In the genomic region with DNA sequence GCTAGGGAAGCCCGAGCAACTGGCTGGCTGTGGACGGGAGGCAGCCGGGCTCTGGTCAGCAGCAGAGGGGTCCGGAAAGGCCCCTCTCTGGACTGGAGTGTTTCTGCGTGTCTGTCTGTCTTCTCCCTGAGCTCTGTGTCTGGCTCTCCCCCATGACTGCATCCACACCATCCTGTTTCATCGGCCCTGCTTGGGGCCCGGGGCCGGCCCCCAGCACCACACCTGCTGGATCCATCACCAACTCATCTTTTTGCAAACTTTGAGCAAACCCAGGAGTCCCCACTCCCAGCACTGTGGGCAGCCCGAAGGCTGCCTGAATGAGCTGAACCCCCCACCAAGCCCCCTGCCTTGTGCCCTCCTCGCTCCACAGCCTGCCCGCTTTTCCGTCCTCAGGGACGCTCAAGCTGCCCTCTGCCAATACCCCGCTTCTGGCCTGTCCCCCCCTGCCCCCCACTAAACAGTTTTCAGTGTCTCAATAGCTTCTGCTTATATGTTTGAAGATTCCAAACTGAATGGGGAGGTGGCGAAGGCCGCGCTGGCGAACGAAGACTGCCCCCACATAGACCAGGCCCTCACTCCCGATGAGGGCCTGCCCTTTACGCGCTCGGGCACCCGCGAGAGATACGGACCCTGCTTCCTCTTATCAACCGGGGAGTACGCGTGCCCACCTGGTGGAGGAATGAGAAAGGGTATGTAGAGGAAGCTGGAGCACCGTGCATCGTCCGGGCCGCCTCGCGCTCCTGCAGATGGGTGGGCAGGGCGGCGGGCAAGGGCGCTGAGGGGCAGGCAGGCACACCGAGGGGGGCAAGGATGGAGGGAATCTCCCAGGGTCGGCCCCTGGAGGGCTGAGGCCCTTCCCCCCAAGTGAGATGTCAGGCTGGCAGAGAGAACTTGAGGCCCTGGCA, we compare ENCODE assay signal across 33 cellular contexts. TPM values are rescaled to one million over a fixed set of nuclear protein-coding genes. Genes with fewer than 3 reads are reported as not detected.
"Had no signal": no experiment of that assay in that cellular context is flagged by ENCODE, and none has a peak within 500 bp of the region (broad histone marks: within the 10 kb centered on the region; RNA-seq: fewer than 3 reads in every experiment).

No MANE protein-coding gene starts in this region.

- H3K27ac ChIP-seq: heart right ventricle, hepatocyte, lower lobe of right lung, neural progenitor cell, ovary, prostate gland, stomach, testis, thyroid gland, transverse colon, upper lobe of right lung had no signal

- H3K36me3 ChIP-seq: heart right ventricle, lower lobe of right lung, neural progenitor cell, ovary, prostate gland, stomach, thyroid gland, transverse colon, upper lobe of right lung had no signal

- H3K4me1 Mint-ChIP-seq: mesothelial cell of epicardium, natural killer cell had no signal

- H3K27me3 Mint-ChIP-seq: naive B cell; stimulated activated naive B cell treated with anti-CD40 and anti-IgM and Interleukin-4, amounts not matched to agents 10 μg/mL and 1 μg/mL and 100 μg/mL, for 72 hours had no signal

- H3K9me3 ChIP-seq: heart right ventricle, lower lobe of right lung, ovary, prostate gland, stomach, testis, thyroid gland, transverse colon, upper lobe of right lung had no signal

- DNase-seq: heart right ventricle; islet precursor cell; kidney glomerular epithelial cell; left cardiac atrium; left ventricle myocardium superior; lower lobe of right lung; mammary epithelial cell; mesenchymal stem cell; naive B cell; natural killer cell; nephron progenitor cell; retina; right cardiac atrium; stimulated activated CD4-positive, alpha-beta T cell treated with anti-CD3 and anti-CD28 coated beads, Interleukin-12 subunit alpha, Interleukin-12 subunit beta, amount 100 ng/mL, for 4 hours; stimulated activated CD4-positive, alpha-beta T cell treated with anti-CD3 and anti-CD28 coated beads, Interleukin-15, amount 100 ng/mL, for 24 hours; stimulated activated CD4-positive, alpha-beta T cell treated with anti-CD3 and anti-CD28 coated beads, Interleukin-2, amount 100 ng/mL, for 24 hours; stimulated activated CD4-positive, alpha-beta T cell treated with anti-CD3 and anti-CD28 coated beads, Interleukin-4, amount 100 ng/mL, for 1 hour; stimulated activated naive B cell treated with anti-CD40 and anti-IgM and Interleukin-4, amounts not matched to agents 10 μg/mL and 1 μg/mL and 100 μg/mL, for 72 hours; stimulated activated naive CD8-positive, alpha-beta T cell treated with anti-CD3 and anti-CD28 coated beads, Interleukin-15, Interleukin-2, amounts not matched to agents 100 U/mL and 50 U/mL, for 24 hours; stomach; testis; thyroid gland; transverse colon; upper lobe of right lung had no signal

- H3K4me1 ChIP-seq: heart right ventricle, lower lobe of right lung, prostate gland, stomach, testis, thyroid gland, transverse colon, upper lobe of right lung had no signal

- H3K4me3 Mint-ChIP-seq: mesothelial cell of epicardium; naive B cell; natural killer cell; nephron progenitor cell; neural progenitor cell; stimulated activated naive B cell treated with anti-CD40 and anti-IgM and Interleukin-4, amounts not matched to agents 10 μg/mL and 1 μg/mL and 100 μg/mL, for 72 hours had no signal

- H3K36me3 Mint-ChIP-seq: mesothelial cell of epicardium; naive B cell; natural killer cell; stimulated activated naive B cell treated with anti-CD40 and anti-IgM and Interleukin-4, amounts not matched to agents 10 μg/mL and 1 μg/mL and 100 μg/mL, for 72 hours had no signal

- ATAC-seq: heart right ventricle; left cardiac atrium; left lobe of liver; left ventricle myocardium superior; lower lobe of right lung; natural killer cell; stimulated activated naive B cell treated with anti-CD40 and anti-IgM and Interleukin-4, amounts not matched to agents 10 μg/mL and 1 μg/mL and 100 μg/mL, for 72 hours; stimulated activated naive CD8-positive, alpha-beta T cell treated with anti-CD3 and anti-CD28 coated beads, Interleukin-15, Interleukin-2, amounts not matched to agents 100 U/mL and 50 U/mL, for 24 hours; upper lobe of right lung had no signal

- H3K9me3 Mint-ChIP-seq: mesothelial cell of epicardium; naive B cell; natural killer cell; nephron progenitor cell; neural progenitor cell; stimulated activated naive B cell treated with anti-CD40 and anti-IgM and Interleukin-4, amounts not matched to agents 10 μg/mL and 1 μg/mL and 100 μg/mL, for 72 hours had no signal

- H3K4me3 ChIP-seq: heart right ventricle, hepatocyte, lower lobe of right lung, neural progenitor cell, ovary, prostate gland, smooth muscle cell, stomach, testis, thyroid gland, transverse colon, upper lobe of right lung had no signal

- H3K27me3 ChIP-seq: heart right ventricle, hepatocyte, neural progenitor cell, ovary, stomach, testis, thyroid gland, transverse colon, upper lobe of right lung had no signal

- H3K27ac Mint-ChIP-seq: mesothelial cell of epicardium; natural killer cell; neural progenitor cell; stimulated activated naive B cell treated with anti-CD40 and anti-IgM and Interleukin-4, amounts not matched to agents 10 μg/mL and 1 μg/mL and 100 μg/mL, for 72 hours had no signal

RNA-seq across cellular contexts. Expression of gene KCNC1, which starts 44.6 kb away (rescaled TPM):
- total RNA-seq: left cardiac atrium, left lobe of liver, left ventricle myocardium superior, lower lobe of right lung, mammary epithelial cell, natural killer cell, omental fat pad, smooth muscle cell, upper lobe of right lung had no signal
- polyA plus RNA-seq: heart right ventricle, mammary epithelial cell, smooth muscle cell had no signal

RNA-seq across cellular contexts. Expression of gene MYOD1, which starts 59.8 kb away (rescaled TPM):
- total RNA-seq: hepatocyte, left cardiac atrium, left lobe of liver, left ventricle myocardium superior, lower lobe of right lung, mammary epithelial cell, mesothelial cell of epicardium, mononuclear cell, natural killer cell, omental fat pad, ovary, right cardiac atrium, smooth muscle cell, stomach, thyroid gland, transverse colon, upper lobe of right lung had no signal
- polyA plus RNA-seq: heart right ventricle, hepatocyte, mammary epithelial cell, ovary, right cardiac atrium, smooth muscle cell, stomach had no signal
